In genomic region chr6:89386917-89387491, GRCh38 we compare ENCODE assay signal across 12 cellular contexts. TPM values are rescaled to one million over a fixed set of nuclear protein-coding genes. Genes with fewer than 3 reads are reported as not detected.
DNase-seq lines count a peak whose midpoint lies in the region; ATAC-seq and TF ChIP-seq lines count a peak whose summit lies in the region.
"Had no signal": no experiment of that assay in that cellular context is flagged by ENCODE, and none has a peak within 500 bp of the region (broad histone marks: within the 10 kb centered on the region; RNA-seq: fewer than 3 reads in every experiment).

No MANE protein-coding gene starts in this region.

- H3K27me3 ChIP-seq in right cardiac atrium (ENCODE audit: control insufficient read depth, insufficient read depth) (no peaks in the 10 kb centered on the region), breast epithelium (no peaks in the 10 kb centered on the region)

- TF ChIP-seq POLR2A in breast epithelium (IDR thresholded peaks at IDR 0.05) = no peak

- intact Hi-C loops in right cardiac atrium (cut with DNase I) = no loop called here
- intact Hi-C loops in breast epithelium (cut with DNase I; ENCODE audit: low total_unique reads) = no loop called here

- no peak overlapping the region for H3K4me3 ChIP-seq in right cardiac atrium (ENCODE audit: low read length)
- no peak overlapping the region for H3K4me3 ChIP-seq in breast epithelium

- no peak for DNase-seq in stimulated activated CD8-positive, alpha-beta memory T cell treated with anti-CD3 and anti-CD28 coated beads, Interleukin-4, amount 100 ng/mL, for 48 hours
- DNase-seq in 8988T (no peak), right cardiac atrium (no peak), breast epithelium (ENCODE audit: low spot score in 2 of 2) (no peak)
- DNase-seq: activated CD8-positive, alpha-beta memory T cell treated with anti-CD3 and anti-CD28 coated beads, Interleukin-2, amount 50 U/mL, for 4 hours; effector CD8-positive, alpha-beta T cell; left ventricle myocardium superior had no signal

- no peak for TF ChIP-seq CTCF in breast epithelium (IDR thresholded peaks at IDR 0.05)

- H3K36me3 ChIP-seq in breast epithelium = no peaks in the 10 kb centered on the region

- H3K4me1 ChIP-seq in right cardiac atrium (ENCODE audit: control insufficient read depth, insufficient read depth, low read length) = no peaks in the 10 kb centered on the region
- no peaks in the 10 kb centered on the region for H3K4me1 ChIP-seq in breast epithelium

- ATAC-seq in GM18907 (IDR thresholded peaks at IDR 0.05; ENCODE audit: unreplicated experiment) (peak; percentile 34), GM21717 (IDR thresholded peaks at IDR 0.05; ENCODE audit: unreplicated experiment) (peak; percentile 33), HG03095 (IDR thresholded peaks at IDR 0.05; ENCODE audit: unreplicated experiment) (peak; percentile 22), right cardiac atrium (no peak)
- ATAC-seq: left ventricle myocardium superior had no signal

- WGBS in right cardiac atrium = 93% methylated on average over 6 of the region's 6 CpGs

- H3K9me3 ChIP-seq in right cardiac atrium (ENCODE audit: control insufficient read depth, low read length) = no peaks in the 10 kb centered on the region
- H3K9me3 ChIP-seq in breast epithelium = no peaks in the 10 kb centered on the region

- peak overlapping the region; percentile 0 for H3K27ac ChIP-seq in cingulate gyrus (ENCODE audit: low read depth, low read length)
- no peak overlapping the region for H3K27ac ChIP-seq in right cardiac atrium (ENCODE audit: low read length)
- no peak overlapping the region for H3K27ac ChIP-seq in breast epithelium

RNA-seq across cellular contexts. Expression of gene RRAGD, which starts 25.1 kb away (rescaled TPM):
- total RNA-seq in right cardiac atrium = 100 to 1,000 TPM in 3 of 4 donors, 10 to 100 TPM in 1; 92.2 to 154 (median 126) TPM
- 57.2 TPM for polyA plus RNA-seq in right cardiac atrium
- 10 to 100 TPM; 12.8 to 38.6 (median 23.9) TPM for total RNA-seq in breast epithelium
- polyA plus RNA-seq: BJ had no signal

RNA-seq across cellular contexts. Expression of gene UBE2J1, which starts 34.5 kb away (rescaled TPM):
- total RNA-seq in right cardiac atrium (10 to 100 TPM; 13.8 to 23.6 (median 15.9) TPM), breast epithelium (10 to 100 TPM; 23.4 to 40.1 (median 34.4) TPM)
- polyA plus RNA-seq in right cardiac atrium = 12.0 TPM

RNA-seq across cellular contexts. Expression of gene ANKRD6, which starts 45.9 kb away (rescaled TPM):
- total RNA-seq in right cardiac atrium (10 to 100 TPM; 17.9 to 22.8 (median 21.0) TPM), breast epithelium (10 to 100 TPM in 2 of 3 donors, 1 to 10 TPM in 1; 9.6 to 23.7 (median 18.0) TPM)
- polyA plus RNA-seq in right cardiac atrium = 6.7 TPM

Comparison
In these comparisons a context has a peak if more than half of its experiments do, and no peak if none do; other contexts are left out.
1. ATAC-seq: peak in GM18907 (single experiment), GM21717 (single experiment) and HG03095 (single experiment); none in right cardiac atrium (0 of 2).